8 cellular contexts compared by ENCODE assay signal in the genomic region with DNA sequence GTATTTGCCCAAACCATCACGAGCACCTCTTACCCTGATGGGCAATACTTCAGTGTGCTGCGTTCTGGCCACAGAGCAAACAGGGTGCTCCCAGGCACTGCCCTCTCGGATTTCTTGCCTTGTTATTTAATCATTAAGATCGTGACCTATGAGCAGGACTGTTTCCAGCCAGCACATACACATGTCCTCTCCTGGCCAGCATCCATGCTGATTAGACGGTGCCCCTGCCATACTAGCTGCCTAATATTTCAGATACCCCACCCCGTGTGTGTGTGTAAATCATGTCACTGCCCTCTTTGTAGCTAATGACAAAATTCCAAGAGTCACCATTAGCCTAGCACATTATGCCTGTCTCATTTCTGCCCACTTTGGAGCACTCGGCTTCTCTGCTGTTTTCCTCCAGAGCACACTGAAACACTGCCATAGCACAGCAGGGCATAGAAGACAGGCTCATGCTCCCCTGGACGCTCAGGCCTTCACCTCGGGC. TPM values are rescaled to one million over a fixed set of nuclear protein-coding genes. Genes with fewer than 3 reads are reported as not detected.
DNase-seq lines count a peak whose midpoint lies in the region; ATAC-seq and TF ChIP-seq lines count a peak whose summit lies in the region.

No MANE protein-coding gene starts in this region.

- H3K4me3 Mint-ChIP-seq in T-helper 2 cell treated with Interferon-gamma antibody and Interleukin-4, amounts not matched to agents 5 μg/mL and 100 μg/mL, for 36 hours: peak overlapping the region; percentile 97
- H3K4me3 Mint-ChIP-seq in activated CD4-positive, alpha-beta memory T cell treated with anti-CD3 and anti-CD28 coated beads, Interleukin-2, amount 10 ng/mL, durations not matched to agents 7 days and 5 days: peak overlapping the region; percentile 99

- ATAC-seq in HG02588 (IDR thresholded peaks at IDR 0.05; ENCODE audit: unreplicated experiment): no peak

- intact Hi-C loops in stomach (cut with DNase I; ENCODE audit: low total_unique reads): no loop called here

- no peaks in the 10 kb centered on the region for H3K27me3 ChIP-seq in stomach

- H3K9me3 Mint-ChIP-seq in T-helper 2 cell treated with Interferon-gamma antibody and Interleukin-4, amounts not matched to agents 5 μg/mL and 100 μg/mL, for 36 hours: no peaks in the 10 kb centered on the region
- H3K9me3 Mint-ChIP-seq in activated CD4-positive, alpha-beta memory T cell treated with anti-CD3 and anti-CD28 coated beads, Interleukin-2, amount 10 ng/mL, durations not matched to agents 7 days and 5 days: no peaks in the 10 kb centered on the region

- CTCF ChIA-PET in activated CD4-positive, alpha-beta memory T cell treated with anti-CD3 and anti-CD28 coated beads, Interleukin-2, amount 10 ng/mL, durations not matched to agents 7 days and 5 days (lab: Charles Lee): interaction anchor here (0.8 to 2.9 kb wide), 8 partner anchors 13 to 754 kb away, joined by 3 to 16 read pairs (median 4); no protein-coding TSS in a partner anchor

- no peak for TF ChIP-seq CTCF in stomach (IDR thresholded peaks at IDR 0.05)

- H3K27ac ChIP-seq in stomach: peak overlapping the region in 4 of 5 donors; percentile 93 to 97 (median 96)

- peak overlapping the region; percentile 100 for H3K27ac Mint-ChIP-seq in T-helper 2 cell treated with Interferon-gamma antibody and Interleukin-4, amounts not matched to agents 5 μg/mL and 100 μg/mL, for 36 hours
- peak overlapping the region; percentile 97 for H3K27ac Mint-ChIP-seq in activated CD4-positive, alpha-beta memory T cell treated with anti-CD3 and anti-CD28 coated beads, Interleukin-2, amount 10 ng/mL, durations not matched to agents 7 days and 5 days

- H3K27me3 Mint-ChIP-seq in T-helper 2 cell treated with Interferon-gamma antibody and Interleukin-4, amounts not matched to agents 5 μg/mL and 100 μg/mL, for 36 hours (ENCODE audit: low read depth): no peaks in the 10 kb centered on the region
- no peaks in the 10 kb centered on the region for H3K27me3 Mint-ChIP-seq in activated CD4-positive, alpha-beta memory T cell treated with anti-CD3 and anti-CD28 coated beads, Interleukin-2, amount 10 ng/mL, durations not matched to agents 7 days and 5 days

- POLR2A ChIA-PET in activated CD4-positive, alpha-beta memory T cell treated with anti-CD3 and anti-CD28 coated beads, Interleukin-2, amount 10 ng/mL, durations not matched to agents 7 days and 5 days (lab: Charles Lee): interaction anchor here (1.0 to 5.1 kb wide), 11 partner anchors 8 to 83 kb away, joined by 3 to 70 read pairs (median 6); partner anchors contain the start of genes FBXO31 and MAP1LC3B

- H3K4me1 ChIP-seq in stomach: peaks cover 8 to 20% (median 13%) of the 10 kb centered on the region in 4 donors

- no peak for DNase-seq in T-helper 2 cell treated with Interferon-gamma antibody and Interleukin-4, amounts not matched to agents 5 μg/mL and 100 μg/mL, for 36 hours (ENCODE audit: low spot score)
- DNase-seq in T-helper 2 cell (no peak), stomach (no peak), NCI-H510A (lab: John Stamatoyannopoulos, UW) (no peak), NCI-H345 (lab: John Stamatoyannopoulos, UW) (no peak)
- no peak for DNase-seq in activated CD4-positive, alpha-beta memory T cell treated with anti-CD3 and anti-CD28 coated beads, Interleukin-2, amount 10 ng/mL, durations not matched to agents 7 days and 5 days

- TF ChIP-seq POLR2A in stomach (IDR thresholded peaks at IDR 0.05): no peak

- peaks cover 0 to 8% (median 0%) of the 10 kb centered on the region in 4 donors for H3K36me3 ChIP-seq in stomach

- peaks cover 15% of the 10 kb centered on the region for H3K36me3 Mint-ChIP-seq in T-helper 2 cell treated with Interferon-gamma antibody and Interleukin-4, amounts not matched to agents 5 μg/mL and 100 μg/mL, for 36 hours (ENCODE audit: low read depth)
- peaks cover 9% of the 10 kb centered on the region for H3K36me3 Mint-ChIP-seq in activated CD4-positive, alpha-beta memory T cell treated with anti-CD3 and anti-CD28 coated beads, Interleukin-2, amount 10 ng/mL, durations not matched to agents 7 days and 5 days (ENCODE audit: low read depth)

- no peak for TF ChIP-seq EP300 in stomach (IDR thresholded peaks at IDR 0.05)

- peaks cover 16% of the 10 kb centered on the region for H3K4me1 Mint-ChIP-seq in T-helper 2 cell treated with Interferon-gamma antibody and Interleukin-4, amounts not matched to agents 5 μg/mL and 100 μg/mL, for 36 hours (ENCODE audit: low read depth)
- peaks cover 27% of the 10 kb centered on the region for H3K4me1 Mint-ChIP-seq in activated CD4-positive, alpha-beta memory T cell treated with anti-CD3 and anti-CD28 coated beads, Interleukin-2, amount 10 ng/mL, durations not matched to agents 7 days and 5 days

- H3K9me3 ChIP-seq in iPS-18c (ENCODE audit: control insufficient read depth, insufficient read depth, low read length) (no peaks in the 10 kb centered on the region), stomach (no peaks in the 10 kb centered on the region)

- H3K4me3 ChIP-seq in iPS-18c (ENCODE audit: insufficient read depth, low read depth, low read length) (peak overlapping the region; percentile 87), stomach (peak overlapping the region; percentile 69 to 98 (median 84))

- WGBS in stomach, 5 donors: 16 to 29% (median 17%) methylated on average over 9 of the region's 9 CpGs

RNA-seq across cellular contexts. Expression of gene C16orf95, which starts 1.0 kb away (rescaled TPM):
- total RNA-seq in activated CD4-positive, alpha-beta memory T cell treated with anti-CD3 and anti-CD28 coated beads, Interleukin-2, amount 10 ng/mL, durations not matched to agents 7 days and 5 days: 1 to 10 TPM; 8.6 to 9.6 TPM
- 1 to 10 TPM in 1 of 5 donors, under 1 TPM in 1, not detected in 3; 0.55 to 4.3 TPM for total RNA-seq in stomach
- 1 to 10 TPM; 2.4 to 4.9 (median 4.5) TPM for polyA plus RNA-seq in stomach
